In genomic region chr15:57540736-57541135, GRCh38 we compare ENCODE assay signal across 14 cellular contexts. TPM values are rescaled to one million over a fixed set of nuclear protein-coding genes. Genes with fewer than 3 reads are reported as not detected.
DNase-seq lines count a peak whose midpoint lies in the region; ATAC-seq and TF ChIP-seq lines count a peak whose summit lies in the region.
"Had no signal": no experiment of that assay in that cellular context is flagged by ENCODE, and none has a peak within 500 bp of the region (broad histone marks: within the 10 kb centered on the region; RNA-seq: fewer than 3 reads in every experiment).

No MANE protein-coding gene starts in this region.

- in situ Hi-C loops in brain microvascular endothelial cell (cut with HindIII; ENCODE audit: low pct_ligation_motif_present, low sequenced_read_pairs): no loop called here

- H3K27me3 ChIP-seq in brain microvascular endothelial cell (replicated peaks): no peaks in the 10 kb centered on the region

- H3K27me3 Mint-ChIP-seq in activated T-cell treated with anti-CD3 and anti-CD28 coated beads, Interleukin-2, amount 50 U/mL, for 72 hours (ENCODE audit: low read depth): peaks cover 21% of the 10 kb centered on the region

- no peak overlapping the region for H3K27ac ChIP-seq in brain microvascular endothelial cell

- peaks cover 4 to 10% of the 10 kb centered on the region in 2 donors for H3K9me3 Mint-ChIP-seq in activated T-cell treated with anti-CD3 and anti-CD28 coated beads, Interleukin-2, amount 50 U/mL, for 72 hours
- H3K9me3 Mint-ChIP-seq in stimulated activated effector memory CD8-positive, alpha-beta T cell treated with anti-CD3 and anti-CD28 coated beads, Interleukin-12 subunit alpha, Interleukin-12 subunit beta, amount 100 ng/mL, for 72 hours: no peaks in the 10 kb centered on the region

- intact Hi-C loops in head of caudate nucleus (cut with DNase I): no loop called here

- ATAC-seq in activated T-cell treated with anti-CD3 and anti-CD28 coated beads, Interleukin-2, amount 50 U/mL, for 72 hours (replicated peaks in 1 of 2): peak; percentile 88 to 94
- ATAC-seq in GM21360 (IDR thresholded peaks at IDR 0.05; ENCODE audit: unreplicated experiment): peak; percentile 82
- peak; percentile 74 for ATAC-seq in HG03095 (IDR thresholded peaks at IDR 0.05; ENCODE audit: unreplicated experiment)
- peak; percentile 84 for ATAC-seq in stimulated activated effector memory CD8-positive, alpha-beta T cell treated with anti-CD3 and anti-CD28 coated beads, Interleukin-12 subunit alpha, Interleukin-12 subunit beta, amount 100 ng/mL, for 72 hours
- ATAC-seq: left cardiac atrium had no signal

- H3K4me3 ChIP-seq in brain microvascular endothelial cell (ENCODE audit: low read depth, low read length): no peak overlapping the region

- H3K36me3 Mint-ChIP-seq in activated T-cell treated with anti-CD3 and anti-CD28 coated beads, Interleukin-2, amount 50 U/mL, for 72 hours (ENCODE audit: insufficient read depth in 2 of 2): peaks cover 4% of the 10 kb centered on the region in 2 donors
- no peaks in the 10 kb centered on the region for H3K36me3 Mint-ChIP-seq in stimulated activated effector memory CD8-positive, alpha-beta T cell treated with anti-CD3 and anti-CD28 coated beads, Interleukin-12 subunit alpha, Interleukin-12 subunit beta, amount 100 ng/mL, for 72 hours

- H3K4me3 Mint-ChIP-seq in activated T-cell treated with anti-CD3 and anti-CD28 coated beads, Interleukin-2, amount 50 U/mL, for 72 hours: peak overlapping the region in 1 of 2 donors; percentile 12
- H3K4me3 Mint-ChIP-seq in stimulated activated effector memory CD8-positive, alpha-beta T cell treated with anti-CD3 and anti-CD28 coated beads, Interleukin-12 subunit alpha, Interleukin-12 subunit beta, amount 100 ng/mL, for 72 hours: no peak overlapping the region

- DNase-seq in activated T-cell treated with anti-CD3 and anti-CD28 coated beads, Interleukin-2, amount 50 U/mL, for 72 hours: peak; percentile 30 to 52
- DNase-seq in activated T-cell treated with anti-CD3 and anti-CD28 coated beads for 4 hours (no peak), brain microvascular endothelial cell (no peak), UCSD-AML1 (lab: John Stamatoyannopoulos, UW; ENCODE audit: unreplicated experiment) (no peak), head of caudate nucleus (no peak)
- peak in 1 of 2 donors; percentile 59 for DNase-seq in stimulated activated effector memory CD8-positive, alpha-beta T cell treated with anti-CD3 and anti-CD28 coated beads, Interleukin-12 subunit alpha, Interleukin-12 subunit beta, amount 100 ng/mL, for 72 hours (ENCODE audit: low spot score in 2 of 2)
- DNase-seq: activated CD4-positive, alpha-beta T cell treated with anti-CD3 and anti-CD28 coated beads for 1 hour; foreskin melanocyte; left cardiac atrium; MV-4-11; stimulated activated naive CD4-positive, alpha-beta T cell had no signal

- H3K4me1 Mint-ChIP-seq in activated T-cell treated with anti-CD3 and anti-CD28 coated beads, Interleukin-2, amount 50 U/mL, for 72 hours (ENCODE audit: low read depth): peaks cover 11% of the 10 kb centered on the region
- H3K4me1 Mint-ChIP-seq in stimulated activated effector memory CD8-positive, alpha-beta T cell treated with anti-CD3 and anti-CD28 coated beads, Interleukin-12 subunit alpha, Interleukin-12 subunit beta, amount 100 ng/mL, for 72 hours: peaks cover 13% of the 10 kb centered on the region

- no peaks in the 10 kb centered on the region for H3K36me3 ChIP-seq in brain microvascular endothelial cell (replicated peaks)

- no peak overlapping the region for H3K27ac Mint-ChIP-seq in activated T-cell treated with anti-CD3 and anti-CD28 coated beads, Interleukin-2, amount 50 U/mL, for 72 hours
- H3K27ac Mint-ChIP-seq in stimulated activated effector memory CD8-positive, alpha-beta T cell treated with anti-CD3 and anti-CD28 coated beads, Interleukin-12 subunit alpha, Interleukin-12 subunit beta, amount 100 ng/mL, for 72 hours: no peak overlapping the region

- TF ChIP-seq CTCF in brain microvascular endothelial cell (IDR thresholded peaks at IDR 0.05; ENCODE audit: low read depth, low read length, missing control alignments): no peak

RNA-seq across cellular contexts. Expression of gene MYZAP, which starts 51.0 kb away (rescaled TPM):
- total RNA-seq in activated T-cell treated with anti-CD3 and anti-CD28 coated beads, Interleukin-2, amount 50 U/mL, for 72 hours: under 1 TPM in 1 of 2 donors, not detected in 1; 0.24 TPM
- total RNA-seq: NCI-H460 had no signal

Comparison
In these comparisons a context has a peak if more than half of its experiments do, and no peak if none do; other contexts are left out.
1. DNase-seq: peak in activated T-cell treated with anti-CD3 and anti-CD28 coated beads, Interleukin-2, amount 50 U/mL, for 72 hours (2 of 2); none in activated T-cell treated with anti-CD3 and anti-CD28 coated beads for 4 hours (single experiment), brain microvascular endothelial cell (single experiment), UCSD-AML1 (single experiment) and head of caudate nucleus (0 of 42).
2. Peak in every context shown above with its lines, with median percentiles within 50 percentile points of each other: ATAC-seq.